8 cellular contexts compared by ENCODE assay signal in the genomic region with DNA sequence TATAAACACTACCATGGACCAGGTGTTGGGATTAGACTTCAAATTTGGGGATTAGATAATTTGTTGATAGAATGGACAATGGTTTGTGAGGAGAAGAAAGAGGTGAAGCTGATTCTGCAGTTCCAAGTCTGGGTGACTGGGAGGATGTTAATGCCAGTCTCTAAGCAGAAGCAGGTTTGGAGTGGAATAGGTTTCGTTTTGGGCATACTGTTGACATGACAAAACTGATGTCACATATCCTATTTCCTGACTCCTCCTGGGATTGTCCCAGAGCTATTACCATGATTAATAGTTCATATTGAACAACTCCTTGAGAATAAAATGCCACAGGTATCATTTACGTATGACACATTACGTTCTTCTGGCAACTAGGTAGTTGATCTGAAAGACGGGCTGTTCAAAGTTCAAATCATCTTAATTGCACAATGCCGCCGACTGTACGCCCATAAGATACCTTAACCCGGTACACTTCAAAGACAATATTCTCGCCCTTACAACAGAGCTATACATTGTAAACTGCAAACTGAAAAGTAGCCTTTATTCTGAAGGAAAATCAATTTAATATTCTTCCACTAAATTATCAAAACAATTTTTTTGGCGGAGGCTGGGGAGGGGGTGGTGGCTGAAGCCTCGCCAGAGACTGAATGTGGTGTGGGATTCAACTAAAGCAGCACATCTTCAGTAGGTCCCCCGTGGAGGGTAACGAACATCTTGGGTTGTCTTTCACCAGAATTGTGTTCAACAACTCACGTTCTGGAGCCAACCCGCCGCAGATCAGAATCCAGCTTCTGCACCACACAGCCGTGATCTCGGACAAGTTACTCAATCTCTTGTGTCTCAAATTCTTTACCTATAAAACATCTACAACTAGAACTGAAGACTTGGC. TPM values are rescaled to one million over a fixed set of nuclear protein-coding genes. Genes with fewer than 3 reads are reported as not detected.
A peak's percentile ranks its signal among the peaks of the same experiment; 100 is the strongest.
DNase-seq lines count a peak whose midpoint lies in the region; ATAC-seq and TF ChIP-seq lines count a peak whose summit lies in the region.

No MANE protein-coding gene starts in this region.

- H3K4me1 ChIP-seq in BLaER1, result peaks cover 29% of the 10 kb centered on the region
- peaks cover 34% of the 10 kb centered on the region for H3K4me1 ChIP-seq in Karpas-422 (ENCODE audit: low read length)

- H3K79me2 ChIP-seq in Karpas-422 (ENCODE audit: low read length), result peaks cover 42% of the 10 kb centered on the region

- H3K4me3 ChIP-seq in BLaER1, result peak overlapping the region; percentile 98
- H3K4me3 ChIP-seq in Karpas-422 (ENCODE audit: low read length), result peak overlapping the region; percentile 94
- H3K4me3 ChIP-seq in brain microvascular endothelial cell (ENCODE audit: low read depth, low read length), result peak overlapping the region; percentile 96

- H3K4me2 ChIP-seq in BLaER1 (peak overlapping the region; percentile 77), Karpas-422 (ENCODE audit: low read depth, low read length, poor library complexity, severe bottlenecking) (peak overlapping the region; percentile 85)

- in situ Hi-C loops in brain microvascular endothelial cell (cut with HindIII; ENCODE audit: low pct_ligation_motif_present, low sequenced_read_pairs), result no loop called here

- H3K9ac ChIP-seq in BLaER1, result 0 out of 2 replicates have a peak overlapping the region, but pooled peaks have one; percentile 89
- peak overlapping the region; percentile 97 for H3K9ac ChIP-seq in Karpas-422 (ENCODE audit: low read length)

- H3K36me3 ChIP-seq in BLaER1 (peaks cover 4% of the 10 kb centered on the region; the same call in 1 of the 2 replicates), Karpas-422 (ENCODE audit: insufficient read depth, low read length) (no peaks in the 10 kb centered on the region; the same call in 1 of the 2 replicates), brain microvascular endothelial cell (replicated peaks) (peaks cover 3% of the 10 kb centered on the region)

- peak overlapping the region; percentile 96; the same call in 1 of the 2 replicates for H2AFZ ChIP-seq in Karpas-422 (ENCODE audit: low read length)

- H4K20me1 ChIP-seq in BLaER1 (peaks cover 34% of the 10 kb centered on the region), Karpas-422 (ENCODE audit: insufficient read depth, low read depth, low read length) (peaks cover 23% of the 10 kb centered on the region)

- H3K27ac ChIP-seq in BLaER1 (peak overlapping the region; percentile 83; the same call in 1 of the 2 replicates), Karpas-422 (ENCODE audit: low read length) (no peak overlapping the region; the same call in 1 of the 2 replicates), brain microvascular endothelial cell (peak overlapping the region; percentile 92)

- TF ChIP-seq CTCF in brain microvascular endothelial cell (IDR thresholded peaks at IDR 0.05; ENCODE audit: low read depth, low read length, missing control alignments), result no peak

- H3K9me3 ChIP-seq in BLaER1 (no peaks in the 10 kb centered on the region), Karpas-422 (ENCODE audit: low read length) (no peaks in the 10 kb centered on the region)

- H3K27me3 ChIP-seq in BLaER1, result no peaks in the 10 kb centered on the region
- no peaks in the 10 kb centered on the region for H3K27me3 ChIP-seq in Karpas-422 (ENCODE audit: low read length)
- no peaks in the 10 kb centered on the region for H3K27me3 ChIP-seq in brain microvascular endothelial cell (replicated peaks)

- peaks cover 8% of the 10 kb centered on the region; the same call in 1 of the 2 replicates for H3K9me2 ChIP-seq in Karpas-422 (replicated peaks; ENCODE audit: insufficient read depth, low read length)

- DNase-seq in Karpas-422, result no peak
- no peak for DNase-seq in brain microvascular endothelial cell
- peak; percentile 14 for DNase-seq in mucosa of gallbladder (ENCODE audit: low spot score)
- DNase-seq in activated gamma-delta T cell treated with Interleukin-2 at 50 U/mL for 16 hours, result no peak
- no peak for DNase-seq in NCI-H1092 (lab: John Stamatoyannopoulos, UW)
- no peak for DNase-seq in NCI-H1930 (lab: John Stamatoyannopoulos, UW)

- no peak for ATAC-seq in GM19395 (IDR thresholded peaks at IDR 0.05; ENCODE audit: unreplicated experiment)

RNA-seq across cellular contexts. Expression of a gene that starts 1.2 kb away (rescaled TPM):
- total RNA-seq in Karpas-422 (2014; rRNA removed; shearing (Covaris generic); ENCODE audit: low replicate concordance), result 45.5 and 49.2 TPM in 2 replicates
- total RNA-seq in mucosa of gallbladder, result 53.6 TPM

RNA-seq across cellular contexts. Expression of a gene that starts 11.6 kb away (rescaled TPM):
- 7.3 TPM in 1 of 2 replicates, not detected in the other for total RNA-seq in Karpas-422 (2014; rRNA removed; shearing (Covaris generic); ENCODE audit: low replicate concordance)
- total RNA-seq in mucosa of gallbladder, result 0.75 TPM
